ENCODE assay signal across 21 cellular contexts in genomic region chr9:96467784-96468183, GRCh38.
"Had no signal": no experiment of that assay in that cellular context is flagged by ENCODE, and none has a peak within 500 bp of the region (broad histone marks: within the 10 kb centered on the region; RNA-seq: fewer than 3 reads in every experiment).

No MANE protein-coding gene starts in this region.

- H3K27me3 ChIP-seq: MG63, SJCRH30 had no signal

- H3K4me1 ChIP-seq: SJCRH30 had no signal

- ATAC-seq: HepG2, SK-N-SH treated with all-trans-retinoic acid at 6 μM for 48 hours had no signal

- H3K27ac ChIP-seq: SJCRH30 had no signal

- H3K9me3 ChIP-seq: MG63, SJCRH30 had no signal

- DNase-seq: IMR-90, Karpas-422, KG1, MG63, NCI-H1092, NCI-H1436, NCI-H187, NCI-H2029, NCI-H2081 treated with DMSO at 0.1 percent for 48 hours, NCI-H2171, NCI-H226, NCI-H446, NCI-H510A, NCI-H524 treated with DMSO at 0.1 percent for 48 hours, NCI-H69, NCI-H774, RPMI8226, SHP77 treated with DMSO at 0.1 percent for 48 hours, SJCRH30 had no signal

- H3K4me3 ChIP-seq: MG63, SJCRH30 had no signal
